1 cellular context compared by ENCODE assay signal in genomic region chr4:162969194-162969593, GRCh38.
TF ChIP-seq lines count a peak whose summit lies in the region.

No MANE protein-coding gene starts in this region.

TF ChIP-seq in H1, 55 proteins besides CTCF, POLR2A, EP300 and RAD21:
- TF ChIP-seq CHD2 (IDR thresholded peaks at IDR 0.05; ENCODE audit: low read length): no peak
